Comparison of ENCODE assay signal across 9 cellular contexts in the genomic region with DNA sequence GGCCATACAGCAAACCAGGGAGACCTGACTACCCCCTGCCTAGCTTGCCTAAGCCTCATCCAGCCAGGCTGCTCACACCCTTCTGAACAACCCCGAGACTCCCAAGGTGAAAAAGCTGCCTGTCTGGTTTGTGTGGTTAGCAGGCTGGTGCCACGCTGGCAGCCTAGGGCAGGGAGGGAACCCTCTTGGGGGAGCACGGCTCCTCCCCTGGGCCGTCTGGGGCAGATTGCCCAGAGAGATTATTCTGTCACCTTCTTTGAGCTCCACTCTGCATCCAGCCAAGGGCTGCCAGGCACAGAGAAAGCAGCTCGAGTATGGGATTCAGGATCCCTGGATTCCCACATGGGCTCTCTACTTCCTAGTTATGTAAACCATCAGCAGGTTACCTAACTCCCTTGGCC. TPM values are rescaled to one million over a fixed set of nuclear protein-coding genes. Genes with fewer than 3 reads are reported as not detected.
DNase-seq lines count a peak whose midpoint lies in the region; ATAC-seq, FAIRE-seq and TF ChIP-seq lines count a peak whose summit lies in the region.
"Had no signal": no experiment of that assay in that cellular context is flagged by ENCODE, and none has a peak within 500 bp of the region (broad histone marks: within the 10 kb centered on the region; RNA-seq: fewer than 3 reads in every experiment).

No MANE protein-coding gene starts in this region.

- no peaks in the 10 kb centered on the region for H3K9me3 Mint-ChIP-seq in activated CD8-positive, alpha-beta T cell treated with anti-CD3 and anti-CD28 coated beads for 36 hours
- H3K9me3 Mint-ChIP-seq: activated naive CD4-positive, alpha-beta T cell treated with anti-CD3 and anti-CD28 coated beads, Interleukin-2, amount 50 U/mL, for 72 hours had no signal

- H4K20me1 ChIP-seq in BLaER1 (peaks cover 30% of the 10 kb centered on the region), keratinocyte (ENCODE audit: control insufficient read depth, extremely low read depth, insufficient read depth, low read length) (peaks cover 7% of the 10 kb centered on the region)

- no peaks in the 10 kb centered on the region for H3K36me3 Mint-ChIP-seq in activated CD8-positive, alpha-beta T cell treated with anti-CD3 and anti-CD28 coated beads for 36 hours (ENCODE audit: low read depth)
- H3K36me3 Mint-ChIP-seq: activated naive CD4-positive, alpha-beta T cell treated with anti-CD3 and anti-CD28 coated beads, Interleukin-2, amount 50 U/mL, for 72 hours had no signal

- FAIRE-seq in keratinocyte (lab: Jason Lieb, UNC): peak; percentile 91

- H3K4me3 Mint-ChIP-seq in activated CD8-positive, alpha-beta T cell treated with anti-CD3 and anti-CD28 coated beads for 36 hours: no peak overlapping the region

- H3K36me3 ChIP-seq in BLaER1 (no peaks in the 10 kb centered on the region), keratinocyte (ENCODE audit: control insufficient read depth in 2 of 2, extremely low read depth in 1 of 2, insufficient read depth in 2 of 2, low read length in 2 of 2) (peaks cover 0 to 3% of the 10 kb centered on the region in 2 experiments)

- H3K4me3 ChIP-seq in BLaER1 (no peak overlapping the region), keratinocyte (ENCODE audit: control insufficient read depth in 2 of 3, extremely low read depth in 1 of 3, insufficient read depth in 2 of 3, low read depth in 1 of 3, low read length in 3 of 3) (no peak overlapping the region)

- peaks cover 5% of the 10 kb centered on the region for H3K9me1 ChIP-seq in keratinocyte (ENCODE audit: control insufficient read depth, extremely low read depth, insufficient read depth, low read length)

- H3K27me3 Mint-ChIP-seq in activated CD8-positive, alpha-beta T cell treated with anti-CD3 and anti-CD28 coated beads for 36 hours: no peaks in the 10 kb centered on the region

- H3K4me1 Mint-ChIP-seq in activated CD8-positive, alpha-beta T cell treated with anti-CD3 and anti-CD28 coated beads for 36 hours (ENCODE audit: low read depth): peaks cover 13% of the 10 kb centered on the region

- H3K9ac ChIP-seq in BLaER1 (0 out of 2 replicates have a peak overlapping the region, but pooled peaks have one; percentile 2), keratinocyte (ENCODE audit: control insufficient read depth, extremely low read depth, insufficient read depth, low read length) (no peak overlapping the region)

- no peaks in the 10 kb centered on the region for H3K9me3 ChIP-seq in BLaER1
- H3K9me3 ChIP-seq in keratinocyte (ENCODE audit: control insufficient read depth, low read depth, low read length): no peaks in the 10 kb centered on the region

- intact Hi-C loops in activated CD8-positive, alpha-beta T cell treated with anti-CD3 and anti-CD28 coated beads for 36 hours (cut with micrococcal nuclease): no loop called here

- H3K4me1 ChIP-seq in BLaER1 (peaks cover 37% of the 10 kb centered on the region), keratinocyte (ENCODE audit: control insufficient read depth, extremely low read depth, insufficient read depth, low read length) (peaks cover 54% of the 10 kb centered on the region)

- CTCF ChIA-PET in activated CD8-positive, alpha-beta T cell treated with anti-CD3 and anti-CD28 coated beads for 36 hours (lab: Charles Lee): interaction anchor here (1.2 kb wide), 1 partner anchor 31 kb away, joined by 4 read pairs; no protein-coding TSS in a partner anchor
- CTCF ChIA-PET in HEK293T (lab: Yijun Ruan, JAX): no interaction called here

- dilution Hi-C loops in keratinocyte (cut with MboI; ENCODE audit: extremely low pct_ligation_motif_present, low sequenced_read_pairs): no loop called here

- peak; percentile 37 for ATAC-seq in activated CD8-positive, alpha-beta T cell treated with anti-CD3 and anti-CD28 coated beads for 36 hours

- no peaks in the 10 kb centered on the region for H3K79me2 ChIP-seq in keratinocyte (ENCODE audit: control insufficient read depth, insufficient read depth, low read length)

- H3K4me2 ChIP-seq in BLaER1 (peak overlapping the region; percentile 74), keratinocyte (ENCODE audit: control insufficient read depth, extremely low read depth, insufficient read depth, low read depth, low read length) (peak overlapping the region; percentile 59)

- POLR2A ChIA-PET in activated CD8-positive, alpha-beta T cell treated with anti-CD3 and anti-CD28 coated beads for 36 hours (lab: Charles Lee): interaction anchor here (0.6 kb wide), 1 partner anchor 10 kb away, joined by 3 read pairs; no protein-coding TSS in a partner anchor
- POLR2A ChIA-PET in HEK293T (lab: Yijun Ruan, JAX): no interaction called here

- H3K27ac Mint-ChIP-seq in activated CD8-positive, alpha-beta T cell treated with anti-CD3 and anti-CD28 coated beads for 36 hours: no peak overlapping the region

- DNase-seq in KBM-7: peak; percentile 18
- DNase-seq in activated CD8-positive, alpha-beta T cell treated with anti-CD3 and anti-CD28 coated beads for 36 hours: peak; percentile 9
- peak; percentile 23 for DNase-seq in keratinocyte (ENCODE audit: low read depth, low spot score)
- DNase-seq in HEK293T (ENCODE audit: extremely low spot score): no peak
- no peak for DNase-seq in mesenteric fat pad (ENCODE audit: low spot score)
- DNase-seq in OCI-M2 (lab: John Stamatoyannopoulos, UW; ENCODE audit: unreplicated experiment): no peak
- DNase-seq in kidney glomerular epithelial cell (lab: John Stamatoyannopoulos, UW): no peak

- in situ Hi-C loops in KBM-7 (cut with MboI; ENCODE audit: low pct_unique_long_range_greater_than_20kb, low sequenced_read_pairs): no loop called here

- H3K27ac ChIP-seq in BLaER1 (no peak overlapping the region), keratinocyte (ENCODE audit: control insufficient read depth, insufficient read depth, low read length) (no peak overlapping the region)

- TF ChIP-seq CTCF in activated CD8-positive, alpha-beta T cell treated with anti-CD3 and anti-CD28 coated beads for 36 hours (IDR thresholded peaks at IDR 0.05): no peak
- no peak for TF ChIP-seq CTCF in keratinocyte (optimal IDR thresholded peaks at IDR 0.05 in 1 of 3, IDR thresholded peaks at IDR 0.05 in 1 of 3, conservative IDR thresholded peaks at IDR 0.05 in 1 of 3; ENCODE audit: extremely low read depth in 1 of 3, insufficient read depth in 2 of 3, low read length in 3 of 3)

- H3K27me3 ChIP-seq in BLaER1: no peaks in the 10 kb centered on the region
- peaks cover 35% of the 10 kb centered on the region for H3K27me3 ChIP-seq in keratinocyte (ENCODE audit: control insufficient read depth, extremely low read depth, insufficient read depth, low read length)

- H2AFZ ChIP-seq in keratinocyte (ENCODE audit: control insufficient read depth, low read length): no peak overlapping the region

TF ChIP-seq in HEK293T, 16 proteins besides CTCF, POLR2A, EP300 and RAD21:
- TF ChIP-seq LEF1 (IDR thresholded peaks at IDR 0.05; ENCODE audit: borderline replicate concordance) (no peak), ELF4 (IDR thresholded peaks at IDR 0.05) (no peak), FOXM1 (IDR thresholded peaks at IDR 0.05; ENCODE audit: borderline replicate concordance) (no peak), L3MBTL2 (conservative IDR thresholded peaks at IDR 0.05) (no peak), BHLHE40 (IDR thresholded peaks at IDR 0.05; ENCODE audit: borderline replicate concordance) (no peak), FOXA1 (IDR thresholded peaks at IDR 0.05) (no peak), SUZ12 (IDR thresholded peaks at IDR 0.05) (no peak)
- TF ChIP-seq, protein P1, sequence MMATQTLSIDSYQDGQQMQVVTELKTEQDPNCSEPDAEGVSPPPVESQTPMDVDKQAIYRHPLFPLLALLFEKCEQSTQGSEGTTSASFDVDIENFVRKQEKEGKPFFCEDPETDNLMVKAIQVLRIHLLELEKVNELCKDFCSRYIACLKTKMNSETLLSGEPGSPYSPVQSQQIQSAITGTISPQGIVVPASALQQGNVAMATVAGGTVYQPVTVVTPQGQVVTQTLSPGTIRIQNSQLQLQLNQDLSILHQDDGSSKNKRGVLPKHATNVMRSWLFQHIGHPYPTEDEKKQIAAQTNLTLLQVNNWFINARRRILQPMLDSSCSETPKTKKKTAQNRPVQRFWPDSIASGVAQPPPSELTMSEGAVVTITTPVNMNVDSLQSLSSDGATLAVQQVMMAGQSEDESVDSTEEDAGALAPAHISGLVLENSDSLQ (IDR thresholded peaks at IDR 0.05): no peak
TF ChIP-seq in HEK293T: peak in this region for 0.

RNA-seq across cellular contexts. Expression of a gene that starts 27.5 kb away (rescaled TPM):
- 1 to 10 TPM; 7.0 to 8.3 TPM for total RNA-seq in activated CD8-positive, alpha-beta T cell treated with anti-CD3 and anti-CD28 coated beads for 36 hours
- 0.18 to 0.63 TPM (median 0.38 TPM) in 3 replicates for polyA plus RNA-seq in keratinocyte
- polyA plus RNA-seq in keratinocyte (2011; ENCODE audit: low read depth): 3.7 TPM
- 0.22 and 0.45 TPM in 2 replicates for polyA plus RNA-seq in keratinocyte (2011; cell fraction: cytosol; rRNA removed)
- 0.93 and 1.5 TPM in 2 replicates for polyA plus RNA-seq in keratinocyte (2011; cell fraction: nucleus; rRNA removed)
- 0.16 and 2.1 TPM in 2 replicates for polyA plus RNA-seq in keratinocyte (2012; ENCODE audit: low replicate concordance)
- polyA minus RNA-seq in keratinocyte: 0.13 to 1.1 TPM in 2 of 3 replicates, not detected in the other
- polyA minus RNA-seq in keratinocyte (2011; cell fraction: cytosol; rRNA and poly(A)+ RNA removed): not detected
- polyA minus RNA-seq in keratinocyte (2011; cell fraction: nucleus; rRNA and poly(A)+ RNA removed): 0.93 TPM in 1 of 2 replicates, not detected in the other
- 8.3 TPM for total RNA-seq in mesenteric fat pad

RNA-seq across cellular contexts. Expression of a gene that starts 32.0 kb away (rescaled TPM):
- under 1 TPM; 0.29 to 0.74 TPM for total RNA-seq in activated CD8-positive, alpha-beta T cell treated with anti-CD3 and anti-CD28 coated beads for 36 hours
- polyA plus RNA-seq in keratinocyte: 6.4 to 22.6 TPM (median 11.4 TPM) in 3 replicates
- polyA plus RNA-seq in keratinocyte (2011; ENCODE audit: low read depth): 8.4 TPM
- 10.0 and 12.4 TPM in 2 replicates for polyA plus RNA-seq in keratinocyte (2011; cell fraction: cytosol; rRNA removed)
- 33.9 and 45.9 TPM in 2 replicates for polyA plus RNA-seq in keratinocyte (2011; cell fraction: nucleus; rRNA removed)
- polyA plus RNA-seq in keratinocyte (2012; ENCODE audit: low replicate concordance): 5.5 and 12.4 TPM in 2 replicates
- 13.2 to 30.3 TPM (median 17.2 TPM) in 3 replicates for polyA minus RNA-seq in keratinocyte
- 21.9 TPM for polyA minus RNA-seq in keratinocyte (2011; cell fraction: cytosol; rRNA and poly(A)+ RNA removed)
- polyA minus RNA-seq in keratinocyte (2011; cell fraction: nucleus; rRNA and poly(A)+ RNA removed): 17.9 and 20.0 TPM in 2 replicates
- total RNA-seq in mesenteric fat pad: 37.6 TPM

Comparison
In these comparisons a context has a peak if more than half of its experiments do, and no peak if none do; other contexts are left out.
1. DNase-seq: peak in KBM-7 (single experiment), activated CD8-positive, alpha-beta T cell treated with anti-CD3 and anti-CD28 coated beads for 36 hours (single experiment) and keratinocyte (single experiment); none in HEK293T (single experiment), mesenteric fat pad (single experiment), OCI-M2 (single experiment) and kidney glomerular epithelial cell (single experiment).
2. RNA of a gene that starts 32.0 kb away (total RNA-seq): 37.6 TPM in mesenteric fat pad (single experiment); 0.29 to 0.74 TPM in activated CD8-positive, alpha-beta T cell treated with anti-CD3 and anti-CD28 coated beads for 36 hours; every median in the first group is over 10 times any median in the second.